In the genomic region with DNA sequence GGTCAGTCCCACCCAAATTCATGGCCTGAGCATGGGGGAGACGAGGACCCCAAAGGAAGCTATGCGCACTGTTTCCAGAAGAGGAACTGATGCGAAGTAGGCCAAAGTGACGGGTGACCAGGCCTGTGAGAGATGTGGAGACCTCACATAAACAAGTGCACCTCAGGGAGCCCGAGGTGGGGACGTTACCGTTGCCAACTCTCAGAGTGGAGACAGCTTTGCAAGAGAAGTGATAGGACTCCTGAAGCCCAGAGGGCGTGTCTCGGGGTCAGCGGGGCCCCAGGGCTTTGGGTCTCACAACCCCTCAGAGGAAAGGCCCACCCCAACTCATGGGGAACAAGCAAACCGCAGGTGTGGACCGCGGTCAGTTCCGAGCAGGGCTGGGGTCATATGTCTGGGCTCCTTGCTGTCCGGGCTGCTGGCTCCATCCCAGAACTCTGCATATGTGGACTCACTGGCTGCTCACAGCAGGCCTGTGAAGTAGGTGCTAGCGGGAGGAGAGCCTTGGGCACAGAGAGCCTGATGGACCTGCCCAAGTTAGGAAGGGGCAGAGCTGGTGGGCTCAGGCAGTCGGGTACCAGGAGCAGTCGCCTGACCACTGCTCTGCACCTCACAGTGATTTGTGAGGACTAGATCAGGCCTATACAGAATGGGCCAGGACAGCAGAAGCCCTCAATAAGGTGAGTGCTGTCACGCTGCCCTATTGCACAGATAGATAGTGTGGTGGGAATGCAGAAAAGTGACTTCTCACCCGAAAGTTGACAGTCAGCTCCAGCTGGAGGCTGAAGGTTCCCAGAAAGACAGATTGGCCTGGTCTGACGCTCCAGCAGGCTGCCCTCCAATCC, we compare ENCODE assay signal across 20 cellular contexts. TPM values are rescaled to one million over a fixed set of nuclear protein-coding genes. Genes with fewer than 3 reads are reported as not detected.
DNase-seq lines count a peak whose midpoint lies in the region; TF ChIP-seq lines count a peak whose summit lies in the region.
"Had no signal": no experiment of that assay in that cellular context is flagged by ENCODE, and none has a peak within 500 bp of the region (broad histone marks: within the 10 kb centered on the region; RNA-seq: fewer than 3 reads in every experiment).

No MANE protein-coding gene starts in this region.

- H3K27me3 Mint-ChIP-seq in neural crest cell (ENCODE audit: low read depth): no peaks in the 10 kb centered on the region

- H3K9me3 ChIP-seq in BLaER1: no peaks in the 10 kb centered on the region
- H3K9me3 ChIP-seq in sigmoid colon: no peaks in the 10 kb centered on the region

- no peak for TF ChIP-seq POLR2A in sigmoid colon (IDR thresholded peaks at IDR 0.05)

- H3K27ac Mint-ChIP-seq in neural crest cell (ENCODE audit: unreplicated experiment): peak overlapping the region; percentile 68
- H3K27ac Mint-ChIP-seq: HFFc6 had no signal

- H4K20me1 ChIP-seq in BLaER1: no peaks in the 10 kb centered on the region

- H3K4me1 ChIP-seq in BLaER1: peaks cover 32% of the 10 kb centered on the region
- peaks cover 0 to 51% (median 38%) of the 10 kb centered on the region in 4 donors for H3K4me1 ChIP-seq in sigmoid colon

- peaks cover 15% of the 10 kb centered on the region for H3K4me1 Mint-ChIP-seq in neural crest cell
- H3K4me1 Mint-ChIP-seq: CD8-positive, alpha-beta memory T cell had no signal

- TF ChIP-seq EP300 in sigmoid colon (IDR thresholded peaks at IDR 0.05): no peak

- H3K36me3 ChIP-seq in BLaER1: no peaks in the 10 kb centered on the region
- no peaks in the 10 kb centered on the region for H3K36me3 ChIP-seq in sigmoid colon

- H3K4me3 ChIP-seq in BLaER1 (no peak overlapping the region), coronary artery (no peak overlapping the region), sigmoid colon (no peak overlapping the region)
- H3K4me3 ChIP-seq: PC-9 had no signal

- no peak for TF ChIP-seq CTCF in coronary artery (IDR thresholded peaks at IDR 0.05)
- TF ChIP-seq CTCF in neural crest cell (conservative IDR thresholded peaks at IDR 0.05): no peak
- TF ChIP-seq CTCF in sigmoid colon (IDR thresholded peaks at IDR 0.05): no peak

- H3K27me3 ChIP-seq in BLaER1 (no peaks in the 10 kb centered on the region), sigmoid colon (no peaks in the 10 kb centered on the region)

- whole genome bisulfite sequencing in sigmoid colon, 2 donors: 93 to 94% methylated on average over 21 of the region's 21 CpGs

- intact Hi-C loops in sigmoid colon (cut with DNase I): no loop called here

- H3K9me3 Mint-ChIP-seq in neural crest cell: no peaks in the 10 kb centered on the region
- H3K9me3 Mint-ChIP-seq: CD8-positive, alpha-beta memory T cell; HFFc6 had no signal

- H3K36me3 Mint-ChIP-seq in neural crest cell (ENCODE audit: low read depth): no peaks in the 10 kb centered on the region

- no peak overlapping the region for H3K9ac ChIP-seq in BLaER1

- H3K4me2 ChIP-seq in BLaER1: peak overlapping the region; percentile 69
- H3K4me2 ChIP-seq: PC-9 had no signal

- H3K4me3 Mint-ChIP-seq in neural crest cell: no peak overlapping the region
- H3K4me3 Mint-ChIP-seq: CD8-positive, alpha-beta memory T cell; HFFc6 had no signal

- peak overlapping the region; percentile 18 for H3K27ac ChIP-seq in BLaER1
- peak overlapping the region; percentile 60 to 81 for H3K27ac ChIP-seq in coronary artery
- peak overlapping the region; percentile 66 to 85 (median 82) for H3K27ac ChIP-seq in sigmoid colon
- H3K27ac ChIP-seq: HL-60, PC-9, RWPE1 had no signal

- no peak for DNase-seq in coronary artery (ENCODE audit: low spot score)
- DNase-seq in neural crest cell (ENCODE audit: low read depth, low spot score): no peak
- peak; percentile 66 for DNase-seq in sigmoid colon
- no peak for DNase-seq in H4 (ENCODE audit: low spot score)
- no peak for DNase-seq in kidney glomerular epithelial cell (lab: John Stamatoyannopoulos, UW)
- no peak for DNase-seq in UCSD-AML1 (lab: John Stamatoyannopoulos, UW; ENCODE audit: unreplicated experiment)
- DNase-seq in COLO668 (lab: John Stamatoyannopoulos, UW; ENCODE audit: unreplicated experiment): no peak
- DNase-seq: C1 segment of cervical spinal cord; CD8-positive, alpha-beta memory T cell; H7; HFFc6; MM.1S; NCI-H2029; NCI-H526; PC-9; SIG-M5 had no signal

RNA-seq across cellular contexts. Expression of a gene that starts 26.2 kb away (rescaled TPM):
- 0.86 and 1.1 TPM in 2 replicates for total RNA-seq in neural crest cell
- total RNA-seq in sigmoid colon: 10 to 100 TPM in 3 of 4 donors, 1 to 10 TPM in 1; 3.9 to 16.9 (median 13.6) TPM
- polyA plus RNA-seq in sigmoid colon: 1 to 10 TPM in 1 of 3 donors, under 1 TPM in 2; under 0.01 to 7.2 (median 0.23) TPM
- not detected in 2 replicates for total RNA-seq in H4 (2014; rRNA removed; shearing (Covaris generic))
- total RNA-seq: CD8-positive, alpha-beta memory T cell; HFFc6; LHCN-M2; PC-9 had no signal

Comparison
In these comparisons a context has a peak if more than half of its experiments do, and no peak if none do; other contexts are left out.
1. H3K27ac ChIP-seq: peak in every context shown above with its lines; median percentile 82 in sigmoid colon; 70 in coronary artery; 18 in BLaER1.